ENCODE assay signal across 19 cellular contexts in the genomic region with DNA sequence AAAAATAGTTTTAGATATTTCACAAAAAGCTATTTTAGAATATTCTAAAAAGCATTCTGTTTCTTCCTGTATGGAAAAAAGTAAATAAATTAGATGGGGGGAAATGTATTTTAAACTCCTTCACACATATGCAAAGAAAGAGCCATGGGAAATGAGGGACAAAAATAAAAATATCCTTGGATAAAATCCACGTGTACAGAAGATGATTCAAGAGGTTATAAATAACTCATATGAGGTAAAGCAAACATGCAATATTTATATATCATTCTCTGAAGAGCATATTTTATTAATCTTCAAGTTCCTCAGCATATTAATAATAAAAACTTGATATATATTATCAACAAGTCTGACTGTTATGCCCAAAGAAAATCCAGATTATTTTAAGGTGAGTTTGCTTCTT. TPM values are rescaled to one million over a fixed set of nuclear protein-coding genes. Genes with fewer than 3 reads are reported as not detected.
A peak's percentile ranks its signal among the peaks of the same experiment; 100 is the strongest.
DNase-seq lines count a peak whose midpoint lies in the region; ATAC-seq, FAIRE-seq and TF ChIP-seq lines count a peak whose summit lies in the region.
"Had no signal": no experiment of that assay in that cellular context is flagged by ENCODE, and none has a peak within 500 bp of the region (broad histone marks: within the 10 kb centered on the region; RNA-seq: fewer than 3 reads in every experiment).

No MANE protein-coding gene starts in this region.

- DNase-seq in A549 (ENCODE audit: low read depth in 1 of 2, low spot score in 1 of 2) (no peak), GM23248 (peak; percentile 16), chondrocyte (ENCODE audit: low spot score) (no peak), gastrocnemius medialis (no peak), smooth muscle cell (lab: John Stamatoyannopoulos, UW; ENCODE audit: unreplicated experiment) (no peak), WERI-Rb-1 (no peak)
- DNase-seq in activated CD4-positive, alpha-beta T cell treated with anti-CD3 and anti-CD28 coated beads, Interleukin-2, amount 50 U/mL, for 48 hours = no peak
- DNase-seq: CD8-positive, alpha-beta T cell; COR-L47; DMS153; DMS79 treated with DMSO at 0.1 percent for 48 hours; EL had no signal

- 3% methylated on average over 1 of the region's 1 CpG for WGBS in A549 (ENCODE audit: missing lambda C conversion rate)
- WGBS in GM23248 (ENCODE audit: low coverage in 1 of 2, low lambda C conversion rate in 2 of 2, missing lambda C conversion rate in 2 of 2), 2 experiments = 0 to 8% methylated on average over 1 of the region's 1 CpG
- 83% methylated on average over 1 of the region's 1 CpG for WGBS in smooth muscle cell (ENCODE audit: low lambda C conversion rate)

- POLR2A ChIA-PET in A549 (lab: Yijun Ruan, JAX) = no interaction called here

- no peaks in the 10 kb centered on the region for H3K27me3 Mint-ChIP-seq in chondrocyte (ENCODE audit: low read depth)

- intact Hi-C loops in gastrocnemius medialis (cut with DNase I; ENCODE audit: low total_unique reads) = no loop called here

- H3K27ac Mint-ChIP-seq in chondrocyte (ENCODE audit: unreplicated experiment) = peak overlapping the region; percentile 51
- H3K27ac Mint-ChIP-seq: CD14-positive monocyte; CD8-positive, alpha-beta T cell had no signal

- H3K4me1 ChIP-seq in A549 = peaks cover 17% of the 10 kb centered on the region
- no peaks in the 10 kb centered on the region for H3K4me1 ChIP-seq in GM23248 (ENCODE audit: insufficient read depth)
- H3K4me1 ChIP-seq in gastrocnemius medialis = peaks cover 10 to 15% of the 10 kb centered on the region in 2 donors
- H3K4me1 ChIP-seq in smooth muscle cell (ENCODE audit: low read depth) = no peaks in the 10 kb centered on the region
- H3K4me1 ChIP-seq: HAP-1 had no signal

- no peaks in the 10 kb centered on the region for H3K9me3 ChIP-seq in A549
- no peaks in the 10 kb centered on the region for H3K9me3 ChIP-seq in GM23248 (ENCODE audit: low read depth)
- no peaks in the 10 kb centered on the region for H3K9me3 ChIP-seq in gastrocnemius medialis
- no peaks in the 10 kb centered on the region for H3K9me3 ChIP-seq in smooth muscle cell (replicated peaks; ENCODE audit: low read depth)
- H3K9me3 ChIP-seq in WERI-Rb-1 (ENCODE audit: severe bottlenecking) = no peaks in the 10 kb centered on the region
- H3K9me3 ChIP-seq: HAP-1 had no signal

- no peak for FAIRE-seq in A549 (lab: Jason Lieb, UNC)
- FAIRE-seq: D721Med, G401.6, GM12891, H1, HepG2 had no signal

- no peak overlapping the region for H3K4me3 Mint-ChIP-seq in chondrocyte (ENCODE audit: unreplicated experiment)
- H3K4me3 Mint-ChIP-seq: CD14-positive monocyte; CD8-positive, alpha-beta T cell had no signal

- H3K36me3 ChIP-seq in GM23248 (ENCODE audit: low read depth) (peaks cover 28% of the 10 kb centered on the region), gastrocnemius medialis (peaks cover 0 to 27% of the 10 kb centered on the region in 2 donors), smooth muscle cell (ENCODE audit: low read depth) (peaks cover 4% of the 10 kb centered on the region), WERI-Rb-1 (peaks cover 40% of the 10 kb centered on the region)

- peaks cover 13% of the 10 kb centered on the region for H3K4me1 Mint-ChIP-seq in chondrocyte (ENCODE audit: low read depth)

- H3K9ac ChIP-seq in GM23248 = no peak overlapping the region
- no peak overlapping the region for H3K9ac ChIP-seq in smooth muscle cell (ENCODE audit: low read depth)

- 0 out of 3 replicates have a peak overlapping the region, but pooled peaks have one; percentile 13 for H3K4me2 ChIP-seq in A549
- no peak overlapping the region for H3K4me2 ChIP-seq in GM23248 (ENCODE audit: unreplicated experiment)
- no peak overlapping the region for H3K4me2 ChIP-seq in smooth muscle cell

- TF ChIP-seq EP300 in A549 (IDR thresholded peaks at IDR 0.05) = no peak

- no peaks in the 10 kb centered on the region for H3F3A ChIP-seq in GM23248 (ENCODE audit: insufficient read depth)
- peaks cover 6% of the 10 kb centered on the region for H3F3A ChIP-seq in smooth muscle cell (ENCODE audit: low read depth)

- H2AFZ ChIP-seq in GM23248 = no peak overlapping the region
- H2AFZ ChIP-seq in smooth muscle cell (ENCODE audit: low read depth) = no peak overlapping the region

- H3K4me3 ChIP-seq in A549 (no peak overlapping the region), GM23248 (no peak overlapping the region), gastrocnemius medialis (no peak overlapping the region), smooth muscle cell (no peak overlapping the region), WERI-Rb-1 (ENCODE audit: low read depth, low read length) (no peak overlapping the region)
- H3K4me3 ChIP-seq: HAP-1 had no signal

- in situ Hi-C loops in GM23248 (cut with MboI) (no loop called here), gastrocnemius medialis (cut with MboI; ENCODE audit: low sequenced_read_pairs in 4 of 4) (no loop called here)

- CTCF ChIA-PET in A549 (lab: Yijun Ruan, JAX) = no interaction called here

- H4K20me1 ChIP-seq in GM23248 (ENCODE audit: insufficient read depth) (no peaks in the 10 kb centered on the region), smooth muscle cell (ENCODE audit: low read depth) (no peaks in the 10 kb centered on the region)

- H3K36me3 Mint-ChIP-seq in chondrocyte (ENCODE audit: low read depth) = peaks cover 26% of the 10 kb centered on the region

- ATAC-seq in A549 = no peak
- peak; percentile 77 to 87 for ATAC-seq in gastrocnemius medialis
- ATAC-seq: CD8-positive, alpha-beta T cell; HepG2 had no signal

- H3K79me2 ChIP-seq in GM23248 (ENCODE audit: insufficient read depth) = no peaks in the 10 kb centered on the region
- no peaks in the 10 kb centered on the region for H3K79me2 ChIP-seq in smooth muscle cell (ENCODE audit: low read depth)

- H3K27ac ChIP-seq in A549 (no peak overlapping the region), GM23248 (no peak overlapping the region), gastrocnemius medialis (peak overlapping the region; percentile 65 to 71 (median 70)), smooth muscle cell (ENCODE audit: low read depth) (no peak overlapping the region), WERI-Rb-1 (no peak overlapping the region)

- no peaks in the 10 kb centered on the region for H3K27me3 ChIP-seq in GM23248 (replicated peaks; ENCODE audit: insufficient read depth)
- H3K27me3 ChIP-seq in gastrocnemius medialis = no peaks in the 10 kb centered on the region
- H3K27me3 ChIP-seq in smooth muscle cell (ENCODE audit: low read depth) = no peaks in the 10 kb centered on the region
- no peaks in the 10 kb centered on the region for H3K27me3 ChIP-seq in WERI-Rb-1 (ENCODE audit: insufficient read depth, low read depth, severe bottlenecking)

- H3K9me3 Mint-ChIP-seq in chondrocyte (ENCODE audit: low read depth) = no peaks in the 10 kb centered on the region
- H3K9me3 Mint-ChIP-seq: CD14-positive monocyte; CD8-positive, alpha-beta T cell had no signal

- no peaks in the 10 kb centered on the region for H3K9me2 ChIP-seq in GM23248 (ENCODE audit: insufficient read depth)

- TF ChIP-seq POLR2A in A549 (IDR thresholded peaks at IDR 0.05; ENCODE audit: low read length) (no peak), gastrocnemius medialis (IDR thresholded peaks at IDR 0.05) (no peak)

- TF ChIP-seq RAD21 in A549 (conservative IDR thresholded peaks at IDR 0.05 in 1 of 2, IDR thresholded peaks at IDR 0.05 in 1 of 2) = no peak

- TF ChIP-seq CTCF in A549 (IDR thresholded peaks at IDR 0.05) (no peak), chondrocyte (IDR thresholded peaks at IDR 0.05) (no peak), gastrocnemius medialis (IDR thresholded peaks at IDR 0.05 in 4 of 5, conservative IDR thresholded peaks at IDR 0.05 in 1 of 5) (no peak), smooth muscle cell (IDR thresholded peaks at IDR 0.05; ENCODE audit: borderline replicate concordance, insufficient read depth, poor library complexity, severe bottlenecking) (no peak), WERI-Rb-1 (IDR thresholded peaks at IDR 0.05; ENCODE audit: low read depth, low read length) (no peak)

TF ChIP-seq in A549, 52 proteins besides CTCF, POLR2A, EP300 and RAD21 (continues in another document):
- no peak for TF ChIP-seq FOSL2 (IDR thresholded peaks at IDR 0.05)
- TF ChIP-seq FOSL2 (CRISPR knock-in tag; IDR thresholded peaks at IDR 0.05) = no peak
- TF ChIP-seq JUN (IDR thresholded peaks at IDR 0.05) = no peak
- TF ChIP-seq ZSCAN20 (CRISPR knock-in tag; IDR thresholded peaks at IDR 0.05) = no peak

RNA-seq across cellular contexts. Expression of gene GFPT1, which starts 8.8 kb away (rescaled TPM):
- polyA plus RNA-seq in A549 (2011; rRNA removed) (53.3 and 59.9 TPM in 2 replicates), A549 (2017; fragmentation: RNase III; extraction: RNeasy Plus Mini Kit Qiagen cat#74134 plus additional on column Dnase treatment) (23.2 to 24.4 TPM (median 24.0 TPM) in 3 replicates), GM23248 (2016; fragmentation: Nextera tagmentation; extraction: Ambion mirVana) (107 and 115 TPM in 2 replicates), smooth muscle cell (96.8 and 97.7 TPM in 2 replicates)
- 8.1 and 9.0 TPM in 2 replicates for polyA plus RNA-seq in A549 (2012; cell fraction: cytosol; rRNA removed)
- polyA plus RNA-seq in A549 (2012; cell fraction: nucleus; rRNA removed) = 5.8 and 9.4 TPM in 2 replicates
- polyA minus RNA-seq in A549 (2011; rRNA and poly(A)+ RNA removed) = 29.6 and 30.6 TPM in 2 replicates
- total RNA-seq in GM23248 (2014; rRNA removed; shearing (Covaris generic)) = 50.8 and 53.3 TPM in 2 replicates
- total RNA-seq in chondrocyte (102 to 144 TPM (median 142 TPM) in 3 replicates), gastrocnemius medialis (10 to 100 TPM; 12.2 to 31.4 (median 14.8) TPM), smooth muscle cell (78.5 and 91.6 TPM in 2 replicates)

RNA-seq across cellular contexts. Expression of gene NFU1, which starts 41.4 kb away (rescaled TPM):
- 67.9 and 99.2 TPM in 2 replicates for polyA plus RNA-seq in A549 (2011; rRNA removed)
- 27.3 and 30.3 TPM in 2 replicates for polyA plus RNA-seq in A549 (2012; cell fraction: cytosol; rRNA removed)
- 12.4 and 13.2 TPM in 2 replicates for polyA plus RNA-seq in A549 (2012; cell fraction: nucleus; rRNA removed)
- 61.4 to 65.4 TPM (median 64.8 TPM) in 3 replicates for polyA plus RNA-seq in A549 (2017; fragmentation: RNase III; extraction: RNeasy Plus Mini Kit Qiagen cat#74134 plus additional on column Dnase treatment)
- 6.3 and 6.7 TPM in 2 replicates for polyA minus RNA-seq in A549 (2011; rRNA and poly(A)+ RNA removed)
- total RNA-seq in GM23248 (2014; rRNA removed; shearing (Covaris generic)) = 12.4 and 38.5 TPM in 2 replicates
- 74.3 and 81.9 TPM in 2 replicates for polyA plus RNA-seq in GM23248 (2016; fragmentation: Nextera tagmentation; extraction: Ambion mirVana)
- 40.7 to 42.5 TPM (median 40.7 TPM) in 3 replicates for total RNA-seq in chondrocyte
- 10 to 100 TPM; 41.4 to 73.1 (median 68.1) TPM for total RNA-seq in gastrocnemius medialis
- total RNA-seq in smooth muscle cell = 40.2 and 43.0 TPM in 2 replicates
- polyA plus RNA-seq in smooth muscle cell = 62.0 and 67.7 TPM in 2 replicates

Comparison
In these comparisons a context has a peak if more than half of its experiments do, and no peak if none do; other contexts are left out.
1. ATAC-seq: peak in gastrocnemius medialis (2 of 2); none in A549 (0 of 2).
2. H3K27ac ChIP-seq: peak in gastrocnemius medialis (4 of 4); none in A549 (0 of 2), GM23248 (single experiment), smooth muscle cell (single experiment) and WERI-Rb-1 (single experiment).